Comparison of ENCODE assay signal across 1 cellular context in the genomic region with DNA sequence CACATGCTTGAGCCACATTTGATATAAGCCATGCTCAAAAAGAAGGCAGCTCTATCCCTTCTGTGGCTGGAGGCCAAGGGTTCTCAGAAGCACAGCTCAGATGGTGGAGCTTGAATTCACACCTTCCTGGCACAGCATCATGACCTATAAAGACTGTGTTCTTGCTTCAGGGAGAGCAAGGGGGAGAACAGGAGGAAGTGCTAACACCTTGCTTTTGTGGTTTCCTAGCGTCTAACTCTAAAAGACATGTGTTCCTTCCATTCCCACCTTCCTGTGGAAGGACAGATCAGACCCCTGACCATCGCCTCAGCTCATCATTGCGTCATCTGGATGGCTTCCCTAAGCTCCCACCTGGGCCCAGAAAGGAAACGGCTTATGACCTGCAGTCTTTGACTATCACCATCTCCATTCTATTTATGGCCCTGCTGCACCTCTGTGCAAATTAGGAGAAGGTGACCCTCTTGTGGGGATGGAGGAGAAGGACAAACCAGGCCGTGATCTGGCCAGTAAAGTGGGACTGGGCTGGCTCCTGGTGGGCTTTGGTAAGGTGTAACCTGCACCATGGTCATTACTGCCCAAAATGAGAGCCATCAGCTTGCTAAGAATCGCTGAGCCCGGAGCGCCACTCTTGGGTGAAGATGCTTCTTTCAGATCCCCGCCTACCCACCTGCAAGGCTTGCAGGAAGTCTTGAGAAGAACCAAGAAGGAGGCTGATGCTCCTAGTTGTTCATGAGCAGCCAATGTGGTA.
TF ChIP-seq lines count a peak whose summit lies in the region.

No MANE protein-coding gene starts in this region.

TF ChIP-seq in HepG2, 621 proteins besides CTCF, POLR2A, EP300 and RAD21:
- TF ChIP-seq HNF4G (IDR thresholded peaks at IDR 0.05; ENCODE audit: borderline replicate concordance, low read depth, low read length) = no peak
- no peak for TF ChIP-seq HNF4G (CRISPR knock-in tag; IDR thresholded peaks at IDR 0.05; ENCODE audit: borderline replicate concordance, low read depth)
- peak; percentile 9; the same call in 1 of the 2 replicates for TF ChIP-seq CEBPB (IDR thresholded peaks at IDR 0.05; ENCODE audit: borderline replicate concordance, low read depth, low read length)
TF ChIP-seq in HepG2: peak in this region for 1.
